30 cellular contexts compared by ENCODE assay signal in the genomic region with DNA sequence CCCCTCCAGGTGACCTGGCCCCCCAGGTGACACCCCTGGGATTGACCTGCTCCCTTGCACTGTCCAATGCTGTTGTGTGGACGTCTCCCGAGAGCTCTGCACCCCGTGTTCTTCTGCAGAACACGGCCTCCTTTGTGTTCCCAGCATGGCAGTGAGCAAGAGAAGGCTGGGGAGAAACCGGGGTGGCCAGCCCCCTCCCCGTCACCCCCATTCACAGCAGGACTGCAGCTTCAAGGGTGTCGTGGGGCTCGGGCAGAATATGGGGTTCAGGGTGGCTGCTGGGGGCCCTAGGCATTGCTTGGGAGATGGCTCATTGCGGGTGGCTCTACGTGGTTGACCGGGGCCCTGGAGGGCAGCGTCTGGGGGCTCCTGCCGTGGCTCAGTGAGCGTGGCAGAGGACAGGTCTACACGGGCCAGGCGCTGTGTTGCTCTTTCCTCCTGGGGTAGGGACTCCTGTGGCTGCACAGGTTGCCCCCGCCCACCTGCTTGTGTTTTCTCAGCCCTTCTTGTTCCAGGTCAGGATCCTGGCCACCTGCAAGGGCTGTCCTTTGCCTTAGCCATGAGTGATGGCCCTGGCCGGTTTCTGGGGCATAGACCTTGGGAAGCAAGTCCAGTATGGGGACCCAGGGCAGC. TPM values are rescaled to one million over a fixed set of nuclear protein-coding genes. Genes with fewer than 3 reads are reported as not detected.
A peak's percentile ranks its signal among the peaks of the same experiment; 100 is the strongest.
DNase-seq lines count a peak whose midpoint lies in the region; ATAC-seq, FAIRE-seq and TF ChIP-seq lines count a peak whose summit lies in the region.
"Had no signal": no experiment of that assay in that cellular context is flagged by ENCODE, and none has a peak within 500 bp of the region (broad histone marks: within the 10 kb centered on the region; RNA-seq: fewer than 3 reads in every experiment).

No MANE protein-coding gene starts in this region.

- SMC1A ChIA-PET in GM12878 (lab: Charles Lee; ENCODE audit: uncharacterized antibody, unreplicated experiment) = no interaction called here

- WGBS in GM12878 (ENCODE audit: insufficient coverage, insufficient replicate concordance, low lambda C conversion rate, missing lambda C conversion rate) = 70% methylated on average over 15 of the region's 18 CpGs
- 88 to 90% methylated on average over 18 of the region's 18 CpGs for WGBS in GM23248 (ENCODE audit: low coverage in 1 of 2, low lambda C conversion rate in 2 of 2, missing lambda C conversion rate in 2 of 2), 2 experiments

- peaks cover 77 to 87% of the 10 kb centered on the region in 2 donors for H3K4me1 Mint-ChIP-seq in natural killer cell
- H3K4me1 Mint-ChIP-seq in natural killer cell treated with Interleukin-12 subunit alpha and Interleukin-12 subunit beta and Interleukin-15 and Interleukin-18, amount 100 ng/mL, for 72 hours (ENCODE audit: low read depth in 2 of 2) = peaks cover 34 to 57% of the 10 kb centered on the region in 2 donors

- BruUV-seq in GM12878 (replicated peaks; lab: Mats Ljungman, UMichigan) = no TSS peak

- H3K4me2 ChIP-seq in GM12878 (ENCODE audit: control insufficient read depth, insufficient read depth) (no peak overlapping the region), GM23248 (ENCODE audit: unreplicated experiment) (no peak overlapping the region)

- no peaks in the 10 kb centered on the region for H3K9me3 Mint-ChIP-seq in natural killer cell
- H3K9me3 Mint-ChIP-seq in natural killer cell treated with Interleukin-12 subunit alpha and Interleukin-12 subunit beta and Interleukin-15 and Interleukin-18, amount 100 ng/mL, for 72 hours = peaks cover 3% of the 10 kb centered on the region
- H3K9me3 Mint-ChIP-seq: stimulated activated effector memory CD8-positive, alpha-beta T cell treated with anti-CD3 and anti-CD28 coated beads, Interleukin-12 subunit alpha, Interleukin-12 subunit beta, amount 100 ng/mL, for 72 hours had no signal

- RAD21 ChIA-PET in GM12878 (lab: Charles Lee; ENCODE audit: unreplicated experiment) = no interaction called here

- intact Hi-C loops in natural killer cell (cut with micrococcal nuclease) (no loop called here), GM12878 (cut with micrococcal nuclease; ENCODE audit: unreplicated experiment) (no loop called here)

- no peaks in the 10 kb centered on the region for H3K4me1 ChIP-seq in GM12878 (ENCODE audit: control insufficient read depth, insufficient read depth, low read length)
- H3K4me1 ChIP-seq in iPS-18a (ENCODE audit: control insufficient read depth, low read depth, low read length) = peaks cover 15% of the 10 kb centered on the region
- no peaks in the 10 kb centered on the region for H3K4me1 ChIP-seq in GM23248 (ENCODE audit: insufficient read depth)
- H3K4me1 ChIP-seq: foreskin keratinocyte, HAP-1 had no signal

- H3K4me3 Mint-ChIP-seq in natural killer cell = no peak overlapping the region
- H3K4me3 Mint-ChIP-seq in natural killer cell treated with Interleukin-12 subunit alpha and Interleukin-12 subunit beta and Interleukin-15 and Interleukin-18, amount 100 ng/mL, for 72 hours = no peak overlapping the region
- H3K4me3 Mint-ChIP-seq: activated naive CD4-positive, alpha-beta T cell treated with anti-CD3 and anti-CD28 coated beads for 36 hours; activated T-helper 1 cell treated with anti-CD3 and anti-CD28 coated beads, Interleukin-12 subunit alpha, Interleukin-12 subunit beta, Interleukin-2, Interleukin-4 antibody, amounts not matched to agents 30 ng/mL and 10 ng/mL and 1 ng/mL, durations not matched to agents 14 hours and 24 hours and 36 hours had no signal

- TF ChIP-seq POLR2A in GM12878 (IDR thresholded peaks at IDR 0.05; ENCODE audit: low read depth, low read length) = peak; percentile 26; the same call in 1 of the 2 replicates

- H3K36me3 Mint-ChIP-seq in natural killer cell = no peaks in the 10 kb centered on the region
- H3K36me3 Mint-ChIP-seq in natural killer cell treated with Interleukin-12 subunit alpha and Interleukin-12 subunit beta and Interleukin-15 and Interleukin-18, amount 100 ng/mL, for 72 hours = no peaks in the 10 kb centered on the region
- H3K36me3 Mint-ChIP-seq: stimulated activated effector memory CD8-positive, alpha-beta T cell treated with anti-CD3 and anti-CD28 coated beads, Interleukin-12 subunit alpha, Interleukin-12 subunit beta, amount 100 ng/mL, for 72 hours had no signal

- CTCF ChIA-PET in GM12878 (lab: Yijun Ruan, JAX) = interaction anchor here (0.8 to 1.4 kb wide), 2 partner anchors 9 to 36 kb away, joined by 4 to 6 read pairs; no protein-coding TSS in a partner anchor

- DNase-seq in natural killer cell (no peak), GM12878 (ENCODE audit: low read depth, low spot score) (no peak), NCI-H1436 (lab: John Stamatoyannopoulos, UW) (no peak), GM23248 (no peak)
- no peak for DNase-seq in natural killer cell treated with Interleukin-12 subunit alpha and Interleukin-12 subunit beta and Interleukin-15 and Interleukin-18, amount 100 ng/mL, for 72 hours (ENCODE audit: low spot score)
- DNase-seq: activated CD4-positive, alpha-beta T cell treated with anti-CD3 and anti-CD28 coated beads, Interleukin-2, amount 50 U/mL, for 4 hours; activated naive CD4-positive, alpha-beta T cell treated with anti-CD3 and anti-CD28 coated beads for 36 hours; DND-41; foreskin keratinocyte; hippocampal formation; KG1; midbrain; MM.1S; naive thymus-derived CD4-positive, alpha-beta T cell; ovary; RPMI8226; stimulated activated CD4-positive, alpha-beta T cell treated with anti-CD3 and anti-CD28 coated beads, Interleukin-4, amount 100 ng/mL, for 24 hours; T-helper 1 cell; upper lobe of right lung had no signal

- H3K9ac ChIP-seq in GM12878 (ENCODE audit: control insufficient read depth, insufficient read depth, low read length) = no peak overlapping the region
- H3K9ac ChIP-seq in iPS-18a (ENCODE audit: low read length) = no peak overlapping the region
- no peak overlapping the region for H3K9ac ChIP-seq in GM23248

- H3K27me3 ChIP-seq in GM12878 (replicated peaks in 1 of 2; ENCODE audit: control insufficient read depth in 2 of 2, insufficient read depth in 2 of 2, low read length in 1 of 2) (no peaks in the 10 kb centered on the region), iPS-18a (ENCODE audit: control insufficient read depth, insufficient read depth, low read length) (no peaks in the 10 kb centered on the region), GM23248 (replicated peaks; ENCODE audit: insufficient read depth) (no peaks in the 10 kb centered on the region)
- H3K27me3 ChIP-seq: esophagus muscularis mucosa, ovary, right atrium auricular region, upper lobe of right lung had no signal

- no peaks in the 10 kb centered on the region for H3F3A ChIP-seq in GM23248 (ENCODE audit: insufficient read depth)

- H3K9me3 ChIP-seq in GM12878 (replicated peaks; ENCODE audit: control insufficient read depth, insufficient read depth, low read length) = peaks cover 15% of the 10 kb centered on the region; the same call in 2 of the 3 replicates
- no peaks in the 10 kb centered on the region for H3K9me3 ChIP-seq in iPS-18a (ENCODE audit: control insufficient read depth, low read depth, low read length)
- H3K9me3 ChIP-seq in GM23248 (ENCODE audit: low read depth) = no peaks in the 10 kb centered on the region
- H3K9me3 ChIP-seq: ovary, upper lobe of right lung had no signal

- POLR2A ChIA-PET in GM12878 (lab: Charles Lee) = interaction anchor here (0.6 kb wide), 1 partner anchor 109 kb away, joined by 7 read pairs; no protein-coding TSS in a partner anchor

- TF ChIP-seq RAD21 in GM12878 (IDR thresholded peaks at IDR 0.05; ENCODE audit: insufficient read depth, low read depth, low read length) = no peak

- TF ChIP-seq CTCF in natural killer cell (IDR thresholded peaks at IDR 0.05) (no peak), GM12878 (IDR thresholded peaks at IDR 0.05 in 2 of 3, conservative IDR thresholded peaks at IDR 0.05 in 1 of 3; ENCODE audit: control insufficient read depth in 2 of 3, extremely low read depth in 1 of 3, insufficient read depth in 1 of 3, low read depth in 3 of 3, low read length in 3 of 3) (no peak)

- H3K27ac ChIP-seq in GM12878 (ENCODE audit: control insufficient read depth, insufficient read depth) (no peak overlapping the region), iPS-18a (ENCODE audit: low read length) (no peak overlapping the region), GM23248 (no peak overlapping the region)
- H3K27ac ChIP-seq: C4-2B, coronary artery, esophagus muscularis mucosa, foreskin keratinocyte, ovary, upper lobe of right lung had no signal

- no peaks in the 10 kb centered on the region for H3K9me2 ChIP-seq in GM23248 (ENCODE audit: insufficient read depth)

- FAIRE-seq in GM12878 (lab: Jason Lieb, UNC) = no peak
- FAIRE-seq: GM19239, keratinocyte had no signal

- in situ Hi-C loops in GM12878 (cut with MboI) = no loop called here
- in situ Hi-C loops in GM23248 (cut with MboI) = no loop called here

- H3K27me3 Mint-ChIP-seq in natural killer cell (ENCODE audit: low read depth in 2 of 2) = no peaks in the 10 kb centered on the region
- H3K27me3 Mint-ChIP-seq in natural killer cell treated with Interleukin-12 subunit alpha and Interleukin-12 subunit beta and Interleukin-15 and Interleukin-18, amount 100 ng/mL, for 72 hours = no peaks in the 10 kb centered on the region
- H3K27me3 Mint-ChIP-seq: naive thymus-derived CD4-positive, alpha-beta T cell had no signal

- peaks cover 6 to 28% of the 10 kb centered on the region in 2 experiments; a peak in 3 of 4 replicates for H3K36me3 ChIP-seq in GM12878 (ENCODE audit: control insufficient read depth in 2 of 2, insufficient read depth in 2 of 2, low read length in 1 of 2)
- no peaks in the 10 kb centered on the region for H3K36me3 ChIP-seq in iPS-18a (ENCODE audit: control insufficient read depth, low read depth, low read length)
- H3K36me3 ChIP-seq in GM23248 (ENCODE audit: low read depth) = no peaks in the 10 kb centered on the region
- H3K36me3 ChIP-seq: ovary, right atrium auricular region had no signal

- H3K79me2 ChIP-seq in GM12878 (ENCODE audit: control insufficient read depth, insufficient read depth, low read length) (peaks cover 52% of the 10 kb centered on the region), GM23248 (ENCODE audit: insufficient read depth) (peaks cover 97% of the 10 kb centered on the region)

- no peak for TF ChIP-seq EP300 in GM12878 (IDR thresholded peaks at IDR 0.05; ENCODE audit: borderline replicate concordance in 1 of 2, control insufficient read depth in 1 of 2, low read depth in 2 of 2, low read length in 2 of 2)

- H3K27ac Mint-ChIP-seq in natural killer cell = peak overlapping the region; percentile 26 to 48
- H3K27ac Mint-ChIP-seq in natural killer cell treated with Interleukin-12 subunit alpha and Interleukin-12 subunit beta and Interleukin-15 and Interleukin-18, amount 100 ng/mL, for 72 hours = no peak overlapping the region
- H3K27ac Mint-ChIP-seq: activated naive CD4-positive, alpha-beta T cell treated with anti-CD3 and anti-CD28 coated beads for 36 hours; activated T-helper 1 cell treated with anti-CD3 and anti-CD28 coated beads, Interleukin-12 subunit alpha, Interleukin-12 subunit beta, Interleukin-2, Interleukin-4 antibody, amounts not matched to agents 30 ng/mL and 10 ng/mL and 1 ng/mL, durations not matched to agents 14 hours and 24 hours and 36 hours; naive thymus-derived CD4-positive, alpha-beta T cell had no signal

- H4K20me1 ChIP-seq in GM12878 (ENCODE audit: control insufficient read depth, insufficient read depth) (peaks cover 9% of the 10 kb centered on the region), GM23248 (ENCODE audit: insufficient read depth) (peaks cover 9% of the 10 kb centered on the region; the same call in 1 of the 2 replicates)

- ATAC-seq in natural killer cell (no peak), GM12878 (no peak), HG03280 (IDR thresholded peaks at IDR 0.05; ENCODE audit: unreplicated experiment) (no peak)
- ATAC-seq in natural killer cell treated with Interleukin-12 subunit alpha and Interleukin-12 subunit beta and Interleukin-15 and Interleukin-18, amount 100 ng/mL, for 72 hours = no peak
- ATAC-seq: foreskin keratinocyte; naive thymus-derived CD4-positive, alpha-beta T cell; stimulated activated effector memory CD8-positive, alpha-beta T cell treated with anti-CD3 and anti-CD28 coated beads, Interleukin-12 subunit alpha, Interleukin-12 subunit beta, amount 100 ng/mL, for 72 hours; upper lobe of right lung had no signal

- H3K4me3 ChIP-seq in GM12878 (no peak overlapping the region), iPS-18a (ENCODE audit: low read length) (peak overlapping the region; percentile 46), GM23248 (no peak overlapping the region)
- H3K4me3 ChIP-seq: esophagus muscularis mucosa, HAP-1, ovary, upper lobe of right lung had no signal

- no peak overlapping the region for H2AFZ ChIP-seq in GM12878 (ENCODE audit: control insufficient read depth, low read depth, low read length)
- H2AFZ ChIP-seq in GM23248 = no peak overlapping the region

RNA-seq across cellular contexts. Expression of a gene that starts 12.5 kb away (rescaled TPM):
- total RNA-seq in natural killer cell = 100 to 1,000 TPM; 232 to 277 (median 233) TPM
- total RNA-seq in natural killer cell treated with Interleukin-12 subunit alpha and Interleukin-12 subunit beta and Interleukin-15 and Interleukin-18, amount 100 ng/mL, for 72 hours = 100 to 1,000 TPM in 1 of 2 donors, 10 to 100 TPM in 1; 84.9 to 146 TPM
- 259 and 283 TPM in 2 replicates for total RNA-seq in GM12878 (2013; cell fraction: nucleolus; rRNA removed)
- total RNA-seq in GM12878 (2014; rRNA removed) = 19.1 and 19.2 TPM in 2 replicates
- 11.9 and 12.3 TPM in 2 replicates for total RNA-seq in GM12878 (2014; rRNA removed; fragmentation: Illumina TruSeq; extraction: Trizol)
- 49.8 and 58.7 TPM in 2 replicates for total RNA-seq in GM12878 (2021)
- polyA plus RNA-seq in GM12878 (2011; ENCODE audit: low read depth) = 11.7 TPM
- 16.1 and 19.8 TPM in 2 replicates for polyA plus RNA-seq in GM12878 (2011; rRNA removed)
- polyA plus RNA-seq in GM12878 (2011; cell fraction: cytosol; rRNA removed) = 15.1 and 20.5 TPM in 2 replicates
- polyA plus RNA-seq in GM12878 (2011; cell fraction: nucleus; rRNA removed) = 112 and 143 TPM in 2 replicates
- 23.5 and 23.9 TPM in 2 replicates for polyA plus RNA-seq in GM12878 (2012)
- 27.1 and 31.1 TPM in 2 replicates for polyA plus RNA-seq in GM12878 (2014; fragmentation: Illumina TruSeq; extraction: Trizol)
- 1 to 10 TPM; 4.6 to 5.1 TPM for polyA plus RNA-seq in GM12878 (2014; fragmentation: Nextera tagmentation; extraction: Ambion mirVana)
- polyA plus RNA-seq in GM12878 (2014; rRNA removed) = 26.8 and 28.1 TPM in 2 replicates
- polyA plus RNA-seq in GM12878 (2016; fragmentation: Nextera tagmentation; extraction: Ambion mirVana) = 10 to 100 TPM; 14.6 to 17.3 TPM
- polyA minus RNA-seq in GM12878 (2011; rRNA and poly(A)+ RNA removed) = 22.6 and 35.7 TPM in 2 replicates
- 19.0 and 21.0 TPM in 2 replicates for polyA minus RNA-seq in GM12878 (2011; cell fraction: cytosol; rRNA and poly(A)+ RNA removed)
- polyA minus RNA-seq in GM12878 (2011; cell fraction: nucleus; rRNA and poly(A)+ RNA removed) = 33.7 and 54.0 TPM in 2 replicates
- 35.1 and 46.3 TPM in 2 replicates for total RNA-seq in GM23248 (2014; rRNA removed; shearing (Covaris generic))
- 10.6 and 11.6 TPM in 2 replicates for polyA plus RNA-seq in GM23248 (2016; fragmentation: Nextera tagmentation; extraction: Ambion mirVana)

Comparison
In these comparisons a context has a peak if more than half of its experiments do, and no peak if none do; other contexts are left out.
1. H3K27ac Mint-ChIP-seq: peak in natural killer cell (2 of 2); none in natural killer cell treated with Interleukin-12 subunit alpha and Interleukin-12 subunit beta and Interleukin-15 and Interleukin-18, amount 100 ng/mL, for 72 hours (0 of 2).